ENCODE assay signal across 8 cellular contexts in the genomic region with DNA sequence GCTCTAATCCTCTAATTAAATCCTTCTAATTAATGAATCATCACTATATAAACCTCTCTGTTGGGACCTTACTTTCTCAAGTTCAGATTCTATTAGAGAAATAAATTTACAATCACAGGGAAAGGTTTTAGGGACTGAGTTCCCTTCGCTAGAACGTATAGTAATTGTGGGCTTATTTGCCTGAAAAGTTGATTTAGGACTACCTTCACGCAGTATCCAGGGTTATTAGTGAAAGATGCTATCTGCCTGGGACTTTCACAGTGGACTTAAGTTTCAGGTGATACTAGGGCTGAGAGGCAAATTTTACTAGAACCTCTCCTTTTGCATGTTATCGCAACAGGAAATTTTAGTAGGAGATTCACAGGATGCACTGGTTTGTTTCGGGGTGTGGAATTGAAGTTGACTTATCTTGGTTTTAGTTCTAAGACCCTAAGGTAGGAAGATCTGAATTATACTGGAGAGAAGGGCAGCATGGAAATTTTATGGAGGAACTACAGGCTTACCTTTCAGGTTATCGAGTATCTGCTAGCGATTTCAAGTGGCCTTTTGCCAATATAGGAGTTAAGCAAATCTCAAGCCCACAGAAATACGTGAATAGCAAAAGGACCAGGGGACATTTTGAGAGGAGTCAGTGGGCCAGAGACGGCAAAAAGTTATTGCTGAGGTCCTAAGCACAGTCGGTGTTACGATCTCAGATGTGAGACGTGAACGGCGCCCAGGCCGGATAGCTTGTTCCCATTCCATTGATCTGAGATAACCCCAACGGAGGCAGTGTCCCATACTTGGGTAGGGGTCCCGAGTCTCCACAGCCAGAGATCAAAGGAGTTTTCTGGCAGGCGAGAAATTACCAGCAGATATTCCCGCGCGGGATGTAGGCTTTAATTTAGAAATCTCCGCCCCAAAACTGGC. TPM values are rescaled to one million over a fixed set of nuclear protein-coding genes. Genes with fewer than 3 reads are reported as not detected.
DNase-seq lines count a peak whose midpoint lies in the region; ATAC-seq and TF ChIP-seq lines count a peak whose summit lies in the region.

No MANE protein-coding gene starts in this region.

- ATAC-seq in HG03135 (IDR thresholded peaks at IDR 0.05; ENCODE audit: unreplicated experiment) = peak; percentile 19
- ATAC-seq in activated CD4-positive, CD25-positive, alpha-beta regulatory T cell treated with anti-CD3 and anti-CD28 coated beads, Interleukin-2, amount 50 U/mL, for 24 hours = no peak

- peak overlapping the region; percentile 79 for H3K4me2 ChIP-seq in parathyroid adenoma (ENCODE audit: low read length)

- H3K4me3 Mint-ChIP-seq in activated CD4-positive, alpha-beta T cell treated with anti-CD3 and anti-CD28 coated beads, Interleukin-2, amount 10 ng/mL, durations not matched to agents 7 days and 5 days = peak overlapping the region; percentile 96

- H3K27me3 Mint-ChIP-seq in activated CD4-positive, alpha-beta T cell treated with anti-CD3 and anti-CD28 coated beads, Interleukin-2, amount 10 ng/mL, durations not matched to agents 7 days and 5 days = no peaks in the 10 kb centered on the region

- peak; percentile 29 for DNase-seq in NCI-H2196 (lab: John Stamatoyannopoulos, UW; ENCODE audit: unreplicated experiment)
- DNase-seq in NCI-H2196 treated with DMSO at 0.1 percent for 48 hours (lab: John Stamatoyannopoulos, UW; ENCODE audit: unreplicated experiment) = no peak
- peak; percentile 39 for DNase-seq in activated CD4-positive, alpha-beta T cell treated with anti-CD3 and anti-CD28 coated beads, Interleukin-2, amount 10 ng/mL, durations not matched to agents 7 days and 5 days
- peak in 1 of 2 donors; percentile 51 for DNase-seq in foreskin fibroblast
- DNase-seq in cortex of kidney (lab: John Stamatoyannopoulos, UW) = no peak

- no peaks in the 10 kb centered on the region for H3K27me3 ChIP-seq in parathyroid adenoma (ENCODE audit: control insufficient read depth, insufficient read depth, low read length)

- peaks cover 24% of the 10 kb centered on the region for H3K79me2 ChIP-seq in parathyroid adenoma

- POLR2A ChIA-PET in activated CD4-positive, alpha-beta T cell treated with anti-CD3 and anti-CD28 coated beads, Interleukin-2, amount 10 ng/mL, durations not matched to agents 7 days and 5 days (lab: Charles Lee) = interaction anchor here (1.1 kb wide), 1 partner anchor 73 kb away, joined by 4 read pairs; no protein-coding TSS in a partner anchor

- CTCF ChIA-PET in activated CD4-positive, alpha-beta T cell treated with anti-CD3 and anti-CD28 coated beads, Interleukin-2, amount 10 ng/mL, durations not matched to agents 7 days and 5 days (lab: Charles Lee) = interaction anchor here (0.6 to 46.6 kb wide), 14 partner anchors 8 to 464 kb away, joined by 4 to 1139 read pairs (median 11); a partner anchor contains a TSS

- peak overlapping the region; percentile 90 for H3K27ac ChIP-seq in parathyroid adenoma

- peaks cover 7% of the 10 kb centered on the region for H3K36me3 Mint-ChIP-seq in activated CD4-positive, alpha-beta T cell treated with anti-CD3 and anti-CD28 coated beads, Interleukin-2, amount 10 ng/mL, durations not matched to agents 7 days and 5 days (ENCODE audit: low read depth)

- TF ChIP-seq CTCF in foreskin fibroblast (IDR thresholded peaks at IDR 0.05; ENCODE audit: low read depth, low read length) = no peak
- TF ChIP-seq CTCF in parathyroid adenoma (IDR thresholded peaks at IDR 0.05) = no peak

- no peaks in the 10 kb centered on the region for H3K9me3 ChIP-seq in parathyroid adenoma (ENCODE audit: control insufficient read depth, low read length)

- peak overlapping the region; percentile 61 for H3K9ac ChIP-seq in parathyroid adenoma

- no peaks in the 10 kb centered on the region for H3K36me3 ChIP-seq in parathyroid adenoma (ENCODE audit: control insufficient read depth, insufficient read depth, low read length)

- H3K4me1 Mint-ChIP-seq in activated CD4-positive, alpha-beta T cell treated with anti-CD3 and anti-CD28 coated beads, Interleukin-2, amount 10 ng/mL, durations not matched to agents 7 days and 5 days = peaks cover 43% of the 10 kb centered on the region

- H3K9me3 Mint-ChIP-seq in activated CD4-positive, alpha-beta T cell treated with anti-CD3 and anti-CD28 coated beads, Interleukin-2, amount 10 ng/mL, durations not matched to agents 7 days and 5 days = no peaks in the 10 kb centered on the region

- H3K4me3 ChIP-seq in foreskin fibroblast (ENCODE audit: low read depth in 1 of 2, low read length in 2 of 2) = peak overlapping the region; percentile 72 to 99
- peak overlapping the region; percentile 97 for H3K4me3 ChIP-seq in parathyroid adenoma (ENCODE audit: low read depth, low read length)

- H3K27ac Mint-ChIP-seq in activated CD4-positive, alpha-beta T cell treated with anti-CD3 and anti-CD28 coated beads, Interleukin-2, amount 10 ng/mL, durations not matched to agents 7 days and 5 days = peak overlapping the region; percentile 98

- H3K4me1 ChIP-seq in parathyroid adenoma = peaks cover 6% of the 10 kb centered on the region

- peak overlapping the region; percentile 69 for H2AFZ ChIP-seq in parathyroid adenoma

RNA-seq across cellular contexts. Expression of a gene that starts 0.7 kb away (rescaled TPM):
- 1 to 10 TPM; 8.8 to 9.7 TPM for total RNA-seq in activated CD4-positive, alpha-beta T cell treated with anti-CD3 and anti-CD28 coated beads, Interleukin-2, amount 10 ng/mL, durations not matched to agents 7 days and 5 days

RNA-seq across cellular contexts. Expression of a gene that starts 8.0 kb away (rescaled TPM):
- total RNA-seq in activated CD4-positive, alpha-beta T cell treated with anti-CD3 and anti-CD28 coated beads, Interleukin-2, amount 10 ng/mL, durations not matched to agents 7 days and 5 days = under 1 TPM; 0.45 to 0.52 TPM

RNA-seq across cellular contexts. Expression of a gene that starts 38.1 kb away (rescaled TPM):
- 1 to 10 TPM; 5.8 to 7.6 TPM for total RNA-seq in activated CD4-positive, alpha-beta T cell treated with anti-CD3 and anti-CD28 coated beads, Interleukin-2, amount 10 ng/mL, durations not matched to agents 7 days and 5 days

RNA-seq across cellular contexts. Expression of a gene that starts 53.8 kb away (rescaled TPM):
- total RNA-seq in activated CD4-positive, alpha-beta T cell treated with anti-CD3 and anti-CD28 coated beads, Interleukin-2, amount 10 ng/mL, durations not matched to agents 7 days and 5 days = 10 to 100 TPM; 25.3 to 29.7 TPM

Comparison
In these comparisons a context has a peak if more than half of its experiments do, and no peak if none do; other contexts are left out.
1. DNase-seq: peak in NCI-H2196 (single experiment) and activated CD4-positive, alpha-beta T cell treated with anti-CD3 and anti-CD28 coated beads, Interleukin-2, amount 10 ng/mL, durations not matched to agents 7 days and 5 days (single experiment); none in NCI-H2196 treated with DMSO at 0.1 percent for 48 hours (single experiment) and cortex of kidney (single experiment).